Comparison of ENCODE assay signal across 1 cellular context in genomic region chr2:233289590-233290424, GRCh38.
TF ChIP-seq lines count a peak whose summit lies in the region.

No MANE protein-coding gene starts in this region.

TF ChIP-seq in HepG2, 621 proteins besides CTCF, POLR2A, EP300 and RAD21 (continued from another document):
- TF ChIP-seq, protein P1, sequence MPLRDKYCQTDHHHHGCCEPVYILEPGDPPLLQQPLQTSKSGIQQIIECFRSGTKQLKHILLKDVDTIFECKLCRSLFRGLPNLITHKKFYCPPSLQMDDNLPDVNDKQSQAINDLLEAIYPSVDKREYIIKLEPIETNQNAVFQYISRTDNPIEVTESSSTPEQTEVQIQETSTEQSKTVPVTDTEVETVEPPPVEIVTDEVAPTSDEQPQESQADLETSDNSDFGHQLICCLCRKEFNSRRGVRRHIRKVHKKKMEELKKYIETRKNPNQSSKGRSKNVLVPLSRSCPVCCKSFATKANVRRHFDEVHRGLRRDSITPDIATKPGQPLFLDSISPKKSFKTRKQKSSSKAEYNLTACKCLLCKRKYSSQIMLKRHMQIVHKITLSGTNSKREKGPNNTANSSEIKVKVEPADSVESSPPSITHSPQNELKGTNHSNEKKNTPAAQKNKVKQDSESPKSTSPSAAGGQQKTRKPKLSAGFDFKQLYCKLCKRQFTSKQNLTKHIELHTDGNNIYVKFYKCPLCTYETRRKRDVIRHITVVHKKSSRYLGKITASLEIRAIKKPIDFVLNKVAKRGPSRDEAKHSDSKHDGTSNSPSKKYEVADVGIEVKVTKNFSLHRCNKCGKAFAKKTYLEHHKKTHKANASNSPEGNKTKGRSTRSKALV (CRISPR knock-in tag; IDR thresholded peaks at IDR 0.05): no peak
- no peak for TF ChIP-seq HNF4G (IDR thresholded peaks at IDR 0.05; ENCODE audit: borderline replicate concordance, low read depth, low read length)
- TF ChIP-seq HNF4G (CRISPR knock-in tag; IDR thresholded peaks at IDR 0.05; ENCODE audit: borderline replicate concordance, low read depth): no peak
- TF ChIP-seq EEA1 (CRISPR knock-in tag; IDR thresholded peaks at IDR 0.05; ENCODE audit: borderline replicate concordance): no peak
- no peak for TF ChIP-seq ZKSCAN8 (CRISPR knock-in tag; IDR thresholded peaks at IDR 0.05; ENCODE audit: borderline replicate concordance)
- TF ChIP-seq, protein P2, sequence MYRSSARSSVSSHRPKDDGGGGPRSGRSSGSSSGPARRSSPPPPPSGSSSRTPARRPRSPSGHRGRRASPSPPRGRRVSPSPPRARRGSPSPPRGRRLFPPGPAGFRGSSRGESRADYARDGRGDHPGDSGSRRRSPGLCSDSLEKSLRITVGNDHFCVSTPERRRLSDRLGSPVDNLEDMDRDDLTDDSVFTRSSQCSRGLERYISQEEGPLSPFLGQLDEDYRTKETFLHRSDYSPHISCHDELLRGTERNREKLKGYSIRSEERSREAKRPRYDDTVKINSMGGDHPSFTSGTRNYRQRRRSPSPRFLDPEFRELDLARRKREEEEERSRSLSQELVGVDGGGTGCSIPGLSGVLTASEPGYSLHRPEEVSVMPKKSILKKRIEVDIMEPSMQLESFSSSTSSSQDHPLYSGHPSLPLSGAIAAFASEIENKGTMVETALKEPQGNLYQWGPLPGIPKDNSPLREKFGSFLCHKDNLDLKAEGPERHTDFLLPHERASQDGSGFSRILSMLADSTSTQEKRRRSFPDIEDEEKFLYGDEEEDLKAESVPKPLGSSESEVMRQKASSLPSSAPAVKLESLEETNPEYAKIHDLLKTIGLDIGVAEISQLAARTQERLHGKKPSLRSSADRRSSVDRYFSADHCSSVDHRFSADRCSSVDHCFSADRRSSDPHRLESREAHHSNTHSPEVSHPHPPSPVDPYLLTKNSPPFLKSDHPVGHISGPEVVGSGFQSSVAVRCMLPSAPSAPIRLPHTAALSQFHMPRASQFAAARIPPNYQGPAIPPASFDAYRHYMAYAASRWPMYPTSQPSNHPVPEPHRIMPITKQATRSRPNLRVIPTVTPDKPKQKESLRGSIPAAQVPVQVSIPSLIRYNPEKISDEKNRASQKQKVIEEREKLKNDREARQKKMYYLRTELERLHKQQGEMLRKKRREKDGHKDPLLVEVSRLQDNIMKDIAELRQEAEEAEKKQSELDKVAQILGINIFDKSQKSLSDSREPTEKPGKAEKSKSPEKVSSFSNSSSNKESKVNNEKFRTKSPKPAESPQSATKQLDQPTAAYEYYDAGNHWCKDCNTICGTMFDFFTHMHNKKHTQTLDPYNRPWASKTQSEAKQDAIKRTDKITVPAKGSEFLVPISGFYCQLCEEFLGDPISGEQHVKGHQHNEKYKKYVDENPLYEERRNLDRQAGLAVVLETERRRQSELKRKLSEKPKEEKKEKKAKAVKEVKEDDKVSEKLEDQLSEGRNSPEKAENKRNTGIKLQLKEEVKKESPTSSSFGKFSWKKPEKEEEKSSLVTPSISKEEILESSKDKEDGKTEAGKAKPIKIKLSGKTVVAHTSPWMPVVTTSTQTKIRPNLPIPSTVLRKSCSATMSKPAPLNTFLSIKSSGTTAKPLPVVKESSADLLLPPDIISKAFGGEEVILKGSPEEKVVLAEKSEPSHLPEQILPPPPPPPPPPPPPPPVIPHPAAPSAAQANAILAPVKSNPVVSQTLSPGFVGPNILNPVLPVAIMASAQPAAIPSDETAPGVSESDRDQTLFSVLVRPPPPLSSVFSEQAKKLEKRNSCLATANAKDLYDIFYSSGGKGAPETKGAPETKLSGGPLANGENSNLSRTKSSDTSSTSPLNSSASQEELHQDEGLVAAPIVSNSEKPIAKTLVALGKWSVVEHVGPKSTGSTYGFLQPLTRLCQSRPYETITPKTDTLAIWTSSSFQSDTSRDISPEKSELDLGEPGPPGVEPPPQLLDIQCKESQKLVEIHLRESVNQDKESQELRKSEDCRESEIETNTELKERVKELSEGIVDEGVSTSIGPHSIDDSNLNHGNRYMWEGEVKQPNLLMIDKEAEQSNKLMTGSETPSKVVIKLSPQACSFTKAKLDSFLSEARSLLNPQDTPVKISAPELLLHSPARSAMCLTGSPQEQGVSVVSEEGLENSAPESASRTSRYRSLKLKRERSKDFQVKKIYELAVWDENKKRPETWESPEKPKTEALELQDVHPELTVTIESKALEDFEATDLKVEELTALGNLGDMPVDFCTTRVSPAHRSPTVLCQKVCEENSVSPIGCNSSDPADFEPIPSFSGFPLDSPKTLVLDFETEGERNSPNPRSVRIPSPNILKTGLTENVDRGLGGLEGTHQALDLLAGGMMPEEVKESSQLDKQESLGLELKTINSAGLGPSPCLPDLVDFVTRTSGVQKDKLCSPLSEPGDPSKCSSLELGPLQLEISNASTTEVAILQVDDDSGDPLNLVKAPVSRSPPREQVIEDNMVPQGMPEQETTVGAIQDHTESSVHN (CRISPR knock-in tag; IDR thresholded peaks at IDR 0.05): no peak
- no peak for TF ChIP-seq ZNF709 (CRISPR knock-in tag; IDR thresholded peaks at IDR 0.05)
- TF ChIP-seq KDM6A (CRISPR knock-in tag; IDR thresholded peaks at IDR 0.05; ENCODE audit: low read depth): no peak
- TF ChIP-seq, protein P3, sequence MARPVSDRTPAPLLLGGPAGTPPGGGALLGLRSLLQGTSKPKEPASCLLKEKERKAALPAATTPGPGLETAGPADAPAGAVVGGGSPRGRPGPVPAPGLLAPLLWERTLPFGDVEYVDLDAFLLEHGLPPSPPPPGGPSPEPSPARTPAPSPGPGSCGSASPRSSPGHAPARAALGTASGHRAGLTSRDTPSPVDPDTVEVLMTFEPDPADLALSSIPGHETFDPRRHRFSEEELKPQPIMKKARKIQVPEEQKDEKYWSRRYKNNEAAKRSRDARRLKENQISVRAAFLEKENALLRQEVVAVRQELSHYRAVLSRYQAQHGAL (CRISPR knock-in tag; IDR thresholded peaks at IDR 0.05; ENCODE audit: not compliant biosample characterization): no peak
- no peak for TF ChIP-seq HOXA7 (CRISPR knock-in tag; IDR thresholded peaks at IDR 0.05)
